Comparison of ENCODE assay signal across 8 cellular contexts in genomic region chr2:234308814-234309195, GRCh38.
DNase-seq lines count a peak whose midpoint lies in the region; ATAC-seq, FAIRE-seq and TF ChIP-seq lines count a peak whose summit lies in the region.

No MANE protein-coding gene starts in this region.

- H3K79me1 ChIP-seq in mesendoderm (ENCODE audit: low read length), result no peaks in the 10 kb centered on the region

- H3K23ac ChIP-seq in mesendoderm (ENCODE audit: low read length), result no peak overlapping the region

- H3K36me3 ChIP-seq in mesendoderm (ENCODE audit: control insufficient read depth, insufficient read depth, low read length), result no peaks in the 10 kb centered on the region

- H3K4me1 Mint-ChIP-seq in T-helper 2 cell treated with Interferon-gamma antibody and Interleukin-4, amounts not matched to agents 5 μg/mL and 100 μg/mL, for 36 hours (ENCODE audit: low read depth), result peaks cover 57% of the 10 kb centered on the region
- H3K4me1 Mint-ChIP-seq in dendritic cell treated with granulocyte-macrophage colony-stimulating factor and Interleukin-4, amounts not matched to agents 40 ng/mL and 50 ng/mL, for 4 days (ENCODE audit: low read depth), result peaks cover 60% of the 10 kb centered on the region

- H3K27me3 ChIP-seq in mesendoderm (ENCODE audit: insufficient read depth, low read length, poor library complexity), result no peaks in the 10 kb centered on the region

- peak overlapping the region; percentile 80 for H3K4me3 Mint-ChIP-seq in T-helper 2 cell treated with Interferon-gamma antibody and Interleukin-4, amounts not matched to agents 5 μg/mL and 100 μg/mL, for 36 hours
- peak overlapping the region; percentile 45 for H3K4me3 Mint-ChIP-seq in dendritic cell treated with granulocyte-macrophage colony-stimulating factor and Interleukin-4, amounts not matched to agents 40 ng/mL and 50 ng/mL, for 4 days

- H3K4me3 ChIP-seq in skin epidermis (no peak overlapping the region), mesendoderm (ENCODE audit: low read length) (no peak overlapping the region)

- H3K36me3 Mint-ChIP-seq in T-helper 2 cell treated with Interferon-gamma antibody and Interleukin-4, amounts not matched to agents 5 μg/mL and 100 μg/mL, for 36 hours (ENCODE audit: low read depth), result peaks cover 17% of the 10 kb centered on the region
- H3K36me3 Mint-ChIP-seq in dendritic cell treated with granulocyte-macrophage colony-stimulating factor and Interleukin-4, amounts not matched to agents 40 ng/mL and 50 ng/mL, for 4 days (ENCODE audit: low read depth), result peaks cover 7% of the 10 kb centered on the region

- intact Hi-C loops in dendritic cell treated with granulocyte-macrophage colony-stimulating factor and Interleukin-4, amounts not matched to agents 40 ng/mL and 50 ng/mL, for 4 days (cut with micrococcal nuclease), result loop anchor here (1.0 to 5.0 kb wide), 4 partner anchors 19 to 183 kb away; no protein-coding TSS in a partner anchor

- peaks cover 6% of the 10 kb centered on the region for H3K9me3 Mint-ChIP-seq in T-helper 2 cell treated with Interferon-gamma antibody and Interleukin-4, amounts not matched to agents 5 μg/mL and 100 μg/mL, for 36 hours
- no peaks in the 10 kb centered on the region for H3K9me3 Mint-ChIP-seq in dendritic cell treated with granulocyte-macrophage colony-stimulating factor and Interleukin-4, amounts not matched to agents 40 ng/mL and 50 ng/mL, for 4 days

- H3K4me1 ChIP-seq in mesendoderm (ENCODE audit: control insufficient read depth, low read depth, low read length), result peaks cover 8% of the 10 kb centered on the region

- H4K5ac ChIP-seq in mesendoderm (ENCODE audit: low read length), result no peak overlapping the region

- H3K27me3 Mint-ChIP-seq in T-helper 2 cell treated with Interferon-gamma antibody and Interleukin-4, amounts not matched to agents 5 μg/mL and 100 μg/mL, for 36 hours (ENCODE audit: low read depth), result no peaks in the 10 kb centered on the region
- H3K27me3 Mint-ChIP-seq in dendritic cell treated with granulocyte-macrophage colony-stimulating factor and Interleukin-4, amounts not matched to agents 40 ng/mL and 50 ng/mL, for 4 days, result no peaks in the 10 kb centered on the region

- ATAC-seq in GM18867 (IDR thresholded peaks at IDR 0.05; ENCODE audit: unreplicated experiment) (peak; percentile 87), HG03045 (IDR thresholded peaks at IDR 0.05; ENCODE audit: unreplicated experiment) (peak; percentile 80)

- H3K27ac Mint-ChIP-seq in T-helper 2 cell treated with Interferon-gamma antibody and Interleukin-4, amounts not matched to agents 5 μg/mL and 100 μg/mL, for 36 hours, result peak overlapping the region; percentile 96
- peak overlapping the region; percentile 98 for H3K27ac Mint-ChIP-seq in dendritic cell treated with granulocyte-macrophage colony-stimulating factor and Interleukin-4, amounts not matched to agents 40 ng/mL and 50 ng/mL, for 4 days

- H3K4ac ChIP-seq in mesendoderm (ENCODE audit: low read depth, low read length), result no peak overlapping the region

- no peak overlapping the region for H2BK15ac ChIP-seq in mesendoderm (replicated peaks; ENCODE audit: low read depth)

- H2AK5ac ChIP-seq in mesendoderm (ENCODE audit: low read length), result no peak overlapping the region

- TF ChIP-seq CTCF in D721Med (IDR thresholded peaks at IDR 0.05; ENCODE audit: insufficient read depth, missing control alignments), result no peak

- no peak overlapping the region for H3K18ac ChIP-seq in mesendoderm (ENCODE audit: low read length)

- peak; percentile 87 for DNase-seq in T-helper 2 cell treated with Interferon-gamma antibody and Interleukin-4, amounts not matched to agents 5 μg/mL and 100 μg/mL, for 36 hours (ENCODE audit: low spot score)
- no peak for DNase-seq in D721Med (ENCODE audit: insufficient read length, low spot score)
- DNase-seq in NCI-H2081 (lab: John Stamatoyannopoulos, UW), result no peak
- DNase-seq in mesendoderm, result no peak

- H3K79me2 ChIP-seq in mesendoderm (ENCODE audit: control insufficient read depth, insufficient read depth, low read length), result no peaks in the 10 kb centered on the region

- no peak overlapping the region for H2BK120ac ChIP-seq in mesendoderm (ENCODE audit: low read depth, low read length)

- FAIRE-seq in D721Med (lab: Jason Lieb, UNC), result no peak

- H3K27ac ChIP-seq in skin epidermis, result peak overlapping the region in 18 of 21 experiments; percentile 34 to 81 (median 64)
- no peak overlapping the region for H3K27ac ChIP-seq in mesendoderm (ENCODE audit: low read depth, low read length)

- no CpG with 5 or more reads among the region's 6 CpGs for whole genome bisulfite sequencing in mesendoderm (ENCODE audit: extremely low coverage, insufficient coverage, low lambda C conversion rate)

- H3K9ac ChIP-seq in mesendoderm (ENCODE audit: low read length), result no peak overlapping the region

- no peak overlapping the region for H3K4me2 ChIP-seq in mesendoderm (ENCODE audit: low read length)

- no peak overlapping the region for H4K8ac ChIP-seq in mesendoderm (ENCODE audit: low read depth, low read length)

- H2BK5ac ChIP-seq in mesendoderm (ENCODE audit: low read length), result no peak overlapping the region

- no peak overlapping the region for H3K56ac ChIP-seq in mesendoderm (ENCODE audit: low read length)
